In the genomic region with DNA sequence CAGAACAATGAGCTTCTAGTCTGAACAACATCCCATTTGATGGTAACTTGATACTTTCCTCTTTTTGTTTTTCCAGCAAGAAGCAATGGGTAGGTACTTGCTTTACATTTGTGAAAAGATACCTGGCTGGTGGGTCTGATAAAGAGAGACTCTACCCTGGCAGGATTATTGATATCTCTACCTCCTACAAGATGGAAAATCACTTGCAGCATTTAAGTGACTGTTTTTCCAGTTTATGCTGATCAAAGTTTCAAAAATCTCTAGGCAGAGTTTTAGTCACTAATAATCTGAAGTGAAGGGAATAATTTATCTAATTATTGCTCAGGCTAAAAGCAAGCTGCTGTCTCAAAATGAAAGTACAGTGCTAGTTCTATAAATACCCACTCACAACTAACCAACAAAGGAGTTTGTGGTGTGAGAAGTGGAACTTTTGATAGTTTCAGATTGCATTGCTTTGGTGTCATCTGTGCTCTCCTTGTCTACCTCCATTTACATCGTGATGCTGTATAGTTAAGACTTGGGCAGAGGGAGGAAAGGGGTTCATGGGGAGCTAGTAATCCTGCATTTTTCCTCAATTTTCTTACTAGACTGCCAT, we compare ENCODE assay signal across 8 cellular contexts.
A peak's percentile ranks its signal among the peaks of the same experiment; 100 is the strongest.
DNase-seq lines count a peak whose midpoint lies in the region; ATAC-seq and TF ChIP-seq lines count a peak whose summit lies in the region.

No MANE protein-coding gene starts in this region.

- DNase-seq in CD8-positive, alpha-beta memory T cell: peak in 2 of 5 donors; percentile 23 to 26
- peak; percentile 21 for DNase-seq in GM19240 (ENCODE audit: insufficient read length, low spot score)
- peak; percentile 6 for DNase-seq in choroid plexus epithelial cell (ENCODE audit: low read depth)
- no peak for DNase-seq in ecto neural progenitor cell (ENCODE audit: low spot score)
- no peak for DNase-seq in stimulated activated CD4-positive, alpha-beta T cell treated with anti-CD3 and anti-CD28 coated beads, Interleukin-2, amount 100 ng/mL, for 24 hours
- DNase-seq in SHP77 (lab: John Stamatoyannopoulos, UW): no peak
- no peak for DNase-seq in A673 (ENCODE audit: low spot score)

- CTCF ChIA-PET in CD8-positive, alpha-beta memory T cell (lab: Charles Lee): interaction anchor here (0.7 to 6.3 kb wide), 26 partner anchors 12 to 917 kb away, joined by 3 to 108 read pairs (median 3); a partner anchor contains a TSS
- CTCF ChIA-PET in A673 (lab: Charles Lee): interaction anchor here (0.5 to 1.6 kb wide), 4 partner anchors 232 to 290 kb away, joined by 3 to 10 read pairs (median 6); no protein-coding TSS in a partner anchor

- H3K9me3 ChIP-seq in CD8-positive, alpha-beta memory T cell (ENCODE audit: low read length): no peaks in the 10 kb centered on the region
- no peaks in the 10 kb centered on the region for H3K9me3 ChIP-seq in A673 (ENCODE audit: low read depth, low read length, poor library complexity, severe bottlenecking)

- H3K27ac ChIP-seq in CD8-positive, alpha-beta memory T cell (ENCODE audit: low read depth, low read length): no peak overlapping the region
- no peak overlapping the region for H3K27ac ChIP-seq in A673 (ENCODE audit: low read depth, low read length, poor library complexity, severe bottlenecking)

- peak overlapping the region in 6 of 7 donors; percentile 48 to 87 (median 72) for H3K4me3 Mint-ChIP-seq in CD8-positive, alpha-beta memory T cell

- H3K4me1 Mint-ChIP-seq in CD8-positive, alpha-beta memory T cell: peaks cover 18 to 27% (median 24%) of the 10 kb centered on the region in 3 donors

- peak; percentile 85 for ATAC-seq in HG03135 (IDR thresholded peaks at IDR 0.05; ENCODE audit: unreplicated experiment)

- POLR2A ChIA-PET in CD8-positive, alpha-beta memory T cell (lab: Charles Lee): interaction anchor here (0.7 to 1.1 kb wide), 3 partner anchors 156 to 244 kb away, joined by 3 to 4 read pairs (median 3); no protein-coding TSS in a partner anchor
- POLR2A ChIA-PET in A673 (lab: Charles Lee; ENCODE audit: low non-redundant PET): no interaction called here

- H3K9me3 Mint-ChIP-seq in CD8-positive, alpha-beta memory T cell: no peaks in the 10 kb centered on the region

- H3K27me3 ChIP-seq in CD8-positive, alpha-beta memory T cell (ENCODE audit: insufficient read depth, low read length, poor library complexity, severe bottlenecking): no peaks in the 10 kb centered on the region
- no peaks in the 10 kb centered on the region for H3K27me3 ChIP-seq in A673 (replicated peaks; ENCODE audit: insufficient read depth, low read depth, low read length, poor library complexity)

- H3K4me1 ChIP-seq in CD8-positive, alpha-beta memory T cell (ENCODE audit: insufficient read depth, low read length): peaks cover 17% of the 10 kb centered on the region
- no peaks in the 10 kb centered on the region for H3K4me1 ChIP-seq in A673 (ENCODE audit: insufficient read depth, low read length, poor library complexity, severe bottlenecking)

- no peak overlapping the region for H3K4me3 ChIP-seq in CD8-positive, alpha-beta memory T cell (ENCODE audit: low read length)
- H3K4me3 ChIP-seq in choroid plexus epithelial cell (ENCODE audit: low read depth, low read length) (no peak overlapping the region), A673 (ENCODE audit: low read depth, low read length, poor library complexity, severe bottlenecking) (no peak overlapping the region)

- H3K27ac Mint-ChIP-seq in CD8-positive, alpha-beta memory T cell: peak overlapping the region; percentile 24 to 91 (median 80)

- H3K27me3 Mint-ChIP-seq in CD8-positive, alpha-beta memory T cell: peaks cover 4% of the 10 kb centered on the region in 2 donors

- H3K36me3 ChIP-seq in CD8-positive, alpha-beta memory T cell (ENCODE audit: insufficient read depth, low read length): no peaks in the 10 kb centered on the region
- H3K36me3 ChIP-seq in A673 (ENCODE audit: insufficient read depth, low read length, poor library complexity, severe bottlenecking): no peaks in the 10 kb centered on the region

- H3K36me3 Mint-ChIP-seq in CD8-positive, alpha-beta memory T cell: no peaks in the 10 kb centered on the region

- intact Hi-C loops in A673 (cut with micrococcal nuclease; ENCODE audit: unreplicated experiment): loop anchor here (1.0 kb wide), 1 partner anchor 244 kb away; no protein-coding TSS in a partner anchor

- BruUV-seq in A673 (replicated peaks; lab: Mats Ljungman, UMichigan): no TSS peak

- TF ChIP-seq CTCF in choroid plexus epithelial cell (conservative IDR thresholded peaks at IDR 0.05; ENCODE audit: low read depth, low read length): no peak
- no peak for TF ChIP-seq CTCF in A673 (conservative IDR thresholded peaks at IDR 0.05; ENCODE audit: low read depth, low read length)

Comparison
In these comparisons a context has a peak if more than half of its experiments do, and no peak if none do; other contexts are left out.
1. DNase-seq: peak in GM19240 (single experiment) and choroid plexus epithelial cell (single experiment); none in ecto neural progenitor cell (single experiment), stimulated activated CD4-positive, alpha-beta T cell treated with anti-CD3 and anti-CD28 coated beads, Interleukin-2, amount 100 ng/mL, for 24 hours (0 of 2), SHP77 (0 of 2) and A673 (single experiment).